ENCODE assay signal across 17 cellular contexts in the genomic region with DNA sequence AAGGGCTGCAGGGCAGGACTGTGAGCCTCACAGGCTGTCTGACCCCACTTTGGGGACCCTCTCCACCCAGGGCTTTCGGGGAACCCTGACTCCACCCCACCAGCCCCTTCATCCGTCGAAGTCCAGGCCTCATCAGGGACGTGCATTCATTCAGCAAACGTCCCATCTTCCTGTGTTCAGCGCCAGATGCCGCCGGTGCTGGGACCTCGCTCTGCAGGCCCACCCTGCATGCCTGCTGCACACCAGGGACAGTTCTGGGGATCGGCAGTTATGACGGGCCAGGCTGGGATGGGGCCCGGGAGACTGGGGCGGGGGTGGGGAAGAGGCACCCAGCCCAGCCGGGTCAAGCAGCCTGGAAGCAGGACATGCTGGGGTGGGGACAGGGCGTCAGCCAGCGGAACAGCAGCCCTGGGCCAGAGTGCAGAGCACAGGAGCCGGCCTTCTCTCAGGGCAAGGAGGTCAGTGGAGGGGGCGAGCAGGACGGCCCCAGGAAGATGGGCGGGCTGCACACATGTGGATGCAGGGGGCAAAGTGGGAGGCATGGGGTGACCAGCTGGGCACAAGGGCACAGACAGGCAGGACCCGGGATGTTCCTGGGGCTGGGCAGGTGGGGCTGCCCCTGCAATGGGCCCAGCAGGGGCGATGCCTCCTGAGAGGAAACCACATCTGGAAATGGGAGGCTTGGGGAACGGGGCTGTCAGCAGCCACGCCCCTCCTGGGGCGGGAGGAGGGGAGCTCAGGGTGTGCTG. TPM values are rescaled to one million over a fixed set of nuclear protein-coding genes. Genes with fewer than 3 reads are reported as not detected.
DNase-seq lines count a peak whose midpoint lies in the region; ATAC-seq lines count a peak whose summit lies in the region.
"Had no signal": no experiment of that assay in that cellular context is flagged by ENCODE, and none has a peak within 500 bp of the region (broad histone marks: within the 10 kb centered on the region; RNA-seq: fewer than 3 reads in every experiment).

No MANE protein-coding gene starts in this region.

- H3K27ac ChIP-seq in right cardiac atrium (ENCODE audit: low read length) = no peak overlapping the region
- H3K27ac ChIP-seq: A549, uterus had no signal

- H3K9me3 ChIP-seq in T-helper 17 cell (ENCODE audit: control insufficient read depth, low read length, poor library complexity, severe bottlenecking) = no peaks in the 10 kb centered on the region
- H3K9me3 ChIP-seq in right cardiac atrium (ENCODE audit: control insufficient read depth, low read length) = no peaks in the 10 kb centered on the region
- H3K9me3 ChIP-seq: A549, stomach, uterus had no signal

- 32% methylated on average over 25 of the region's 25 CpGs for WGBS in right cardiac atrium

- peaks cover 11% of the 10 kb centered on the region for H3K4me1 Mint-ChIP-seq in activated T-cell treated with anti-CD3 and anti-CD28 coated beads, Interleukin-2, amount 50 U/mL, for 24 hours (ENCODE audit: low read depth)
- peaks cover 6% of the 10 kb centered on the region for H3K4me1 Mint-ChIP-seq in activated T-cell treated with anti-CD3 and anti-CD28 coated beads, Interleukin-2, amount 50 U/mL, for 72 hours (ENCODE audit: low read depth)
- peaks cover 6% of the 10 kb centered on the region for H3K4me1 Mint-ChIP-seq in T-helper 17 cell
- H3K4me1 Mint-ChIP-seq in stimulated activated effector memory CD8-positive, alpha-beta T cell treated with anti-CD3 and anti-CD28 coated beads, Interleukin-12 subunit alpha, Interleukin-12 subunit beta, amount 100 ng/mL, for 72 hours = peaks cover 6% of the 10 kb centered on the region

- H3K27ac Mint-ChIP-seq in activated T-cell treated with anti-CD3 and anti-CD28 coated beads, Interleukin-2, amount 50 U/mL, for 24 hours = peak overlapping the region; percentile 57
- H3K27ac Mint-ChIP-seq in activated T-cell treated with anti-CD3 and anti-CD28 coated beads, Interleukin-2, amount 50 U/mL, for 72 hours = no peak overlapping the region
- H3K27ac Mint-ChIP-seq in T-helper 17 cell = no peak overlapping the region
- peak overlapping the region; percentile 32 for H3K27ac Mint-ChIP-seq in stimulated activated effector memory CD8-positive, alpha-beta T cell treated with anti-CD3 and anti-CD28 coated beads, Interleukin-12 subunit alpha, Interleukin-12 subunit beta, amount 100 ng/mL, for 72 hours
- H3K27ac Mint-ChIP-seq: CD4-positive, alpha-beta T cell had no signal

- H3K4me1 ChIP-seq in right cardiac atrium (ENCODE audit: control insufficient read depth, insufficient read depth, low read length) = peaks cover 6% of the 10 kb centered on the region

- peaks cover 35% of the 10 kb centered on the region for H3K36me3 Mint-ChIP-seq in activated T-cell treated with anti-CD3 and anti-CD28 coated beads, Interleukin-2, amount 50 U/mL, for 24 hours (ENCODE audit: low read depth)
- peaks cover 0 to 6% of the 10 kb centered on the region in 2 donors for H3K36me3 Mint-ChIP-seq in activated T-cell treated with anti-CD3 and anti-CD28 coated beads, Interleukin-2, amount 50 U/mL, for 72 hours (ENCODE audit: insufficient read depth in 2 of 2)
- no peaks in the 10 kb centered on the region for H3K36me3 Mint-ChIP-seq in T-helper 17 cell (ENCODE audit: low read depth)
- H3K36me3 Mint-ChIP-seq in stimulated activated effector memory CD8-positive, alpha-beta T cell treated with anti-CD3 and anti-CD28 coated beads, Interleukin-12 subunit alpha, Interleukin-12 subunit beta, amount 100 ng/mL, for 72 hours = peaks cover 30% of the 10 kb centered on the region

- H3K4me3 ChIP-seq in right cardiac atrium (ENCODE audit: low read length) = no peak overlapping the region
- H3K4me3 ChIP-seq: A549, uterus had no signal

- ATAC-seq in activated T-cell treated with anti-CD3 and anti-CD28 coated beads, Interleukin-2, amount 50 U/mL, for 72 hours (replicated peaks in 1 of 2) = no peak
- ATAC-seq in T-helper 17 cell (no peak), right cardiac atrium (peak; percentile 23 to 29)
- no peak for ATAC-seq in stimulated activated effector memory CD8-positive, alpha-beta T cell treated with anti-CD3 and anti-CD28 coated beads, Interleukin-12 subunit alpha, Interleukin-12 subunit beta, amount 100 ng/mL, for 72 hours
- ATAC-seq: activated CD8-positive, alpha-beta T cell treated with anti-CD3 and anti-CD28 coated beads, Interleukin-2, amount 10 ng/mL, durations not matched to agents 7 days and 5 days had no signal

- no peak for DNase-seq in activated T-cell treated with anti-CD3 and anti-CD28 coated beads, Interleukin-2, amount 50 U/mL, for 24 hours
- DNase-seq in activated T-cell treated with anti-CD3 and anti-CD28 coated beads, Interleukin-2, amount 50 U/mL, for 72 hours = no peak
- DNase-seq in T-helper 17 cell = no peak
- peak; percentile 44 to 80 (median 77) for DNase-seq in right cardiac atrium
- no peak for DNase-seq in stimulated activated effector memory CD8-positive, alpha-beta T cell treated with anti-CD3 and anti-CD28 coated beads, Interleukin-12 subunit alpha, Interleukin-12 subunit beta, amount 100 ng/mL, for 72 hours (ENCODE audit: low spot score in 2 of 2)
- DNase-seq in DMS79 treated with DMSO at 0.1 percent for 48 hours (lab: John Stamatoyannopoulos, UW) = no peak
- no peak for DNase-seq in NCI-H226
- no peak for DNase-seq in NCI-H345 treated with DMSO at 0.1 percent for 48 hours (lab: John Stamatoyannopoulos, UW; ENCODE audit: unreplicated experiment)
- DNase-seq: activated CD8-positive, alpha-beta T cell treated with anti-CD3 and anti-CD28 coated beads, Interleukin-2, amount 10 ng/mL, durations not matched to agents 7 days and 5 days; CD4-positive, alpha-beta T cell; GOT3; left cardiac atrium; NCI-H187 treated with DMSO at 0.1 percent for 48 hours; NCI-H524; uterus had no signal

- H3K27me3 Mint-ChIP-seq in activated T-cell treated with anti-CD3 and anti-CD28 coated beads, Interleukin-2, amount 50 U/mL, for 24 hours = no peaks in the 10 kb centered on the region
- no peaks in the 10 kb centered on the region for H3K27me3 Mint-ChIP-seq in activated T-cell treated with anti-CD3 and anti-CD28 coated beads, Interleukin-2, amount 50 U/mL, for 72 hours (ENCODE audit: low read depth)
- no peaks in the 10 kb centered on the region for H3K27me3 Mint-ChIP-seq in T-helper 17 cell
- H3K27me3 Mint-ChIP-seq: CD4-positive, alpha-beta T cell had no signal

- H3K9me3 Mint-ChIP-seq in activated T-cell treated with anti-CD3 and anti-CD28 coated beads, Interleukin-2, amount 50 U/mL, for 24 hours = no peaks in the 10 kb centered on the region
- no peaks in the 10 kb centered on the region for H3K9me3 Mint-ChIP-seq in activated T-cell treated with anti-CD3 and anti-CD28 coated beads, Interleukin-2, amount 50 U/mL, for 72 hours
- H3K9me3 Mint-ChIP-seq in stimulated activated effector memory CD8-positive, alpha-beta T cell treated with anti-CD3 and anti-CD28 coated beads, Interleukin-12 subunit alpha, Interleukin-12 subunit beta, amount 100 ng/mL, for 72 hours = no peaks in the 10 kb centered on the region
- H3K9me3 Mint-ChIP-seq: CD4-positive, alpha-beta T cell had no signal

- intact Hi-C loops in right cardiac atrium (cut with DNase I) = no loop called here

- no peak overlapping the region for H3K4me3 Mint-ChIP-seq in activated T-cell treated with anti-CD3 and anti-CD28 coated beads, Interleukin-2, amount 50 U/mL, for 24 hours
- H3K4me3 Mint-ChIP-seq in activated T-cell treated with anti-CD3 and anti-CD28 coated beads, Interleukin-2, amount 50 U/mL, for 72 hours = no peak overlapping the region
- peak overlapping the region; percentile 60 for H3K4me3 Mint-ChIP-seq in T-helper 17 cell
- H3K4me3 Mint-ChIP-seq in stimulated activated effector memory CD8-positive, alpha-beta T cell treated with anti-CD3 and anti-CD28 coated beads, Interleukin-12 subunit alpha, Interleukin-12 subunit beta, amount 100 ng/mL, for 72 hours = no peak overlapping the region
- H3K4me3 Mint-ChIP-seq: activated CD8-positive, alpha-beta T cell treated with anti-CD3 and anti-CD28 coated beads, Interleukin-2, amount 10 ng/mL, durations not matched to agents 7 days and 5 days; CD4-positive, alpha-beta T cell had no signal

- H3K27me3 ChIP-seq in right cardiac atrium (ENCODE audit: control insufficient read depth, insufficient read depth) = no peaks in the 10 kb centered on the region
- H3K27me3 ChIP-seq: uterus had no signal

RNA-seq across cellular contexts. Expression of a gene that starts 5.1 kb away (rescaled TPM):
- total RNA-seq in activated T-cell treated with anti-CD3 and anti-CD28 coated beads, Interleukin-2, amount 50 U/mL, for 72 hours = 10 to 100 TPM; 13.6 to 17.7 TPM
- total RNA-seq in T-helper 17 cell (1 to 10 TPM; 9.0 to 9.9 TPM), right cardiac atrium (10 to 100 TPM; 49.2 to 76.2 (median 66.4) TPM)
- polyA plus RNA-seq in right cardiac atrium = 124 TPM

RNA-seq across cellular contexts. Expression of a gene that starts 11.2 kb away (rescaled TPM):
- 100 to 1,000 TPM; 219 to 252 TPM for total RNA-seq in activated T-cell treated with anti-CD3 and anti-CD28 coated beads, Interleukin-2, amount 50 U/mL, for 72 hours
- total RNA-seq in T-helper 17 cell = 100 to 1,000 TPM; 148 to 163 TPM
- total RNA-seq in right cardiac atrium = 10 to 100 TPM; 78.7 to 92.1 (median 85.0) TPM
- polyA plus RNA-seq in right cardiac atrium = 65.3 TPM

RNA-seq across cellular contexts. Expression of a gene that starts 12.5 kb away (rescaled TPM):
- 100 to 1,000 TPM in 1 of 2 donors, 10 to 100 TPM in 1; 96.5 to 107 TPM for total RNA-seq in activated T-cell treated with anti-CD3 and anti-CD28 coated beads, Interleukin-2, amount 50 U/mL, for 72 hours
- total RNA-seq in T-helper 17 cell (10 to 100 TPM; 50.9 to 54.7 TPM), right cardiac atrium (100 to 1,000 TPM; 209 to 294 (median 259) TPM)
- 437 TPM for polyA plus RNA-seq in right cardiac atrium

RNA-seq across cellular contexts. Expression of a gene that starts 42.0 kb away (rescaled TPM):
- 1,000 to 10,000 TPM; 1,293 to 1,490 TPM for total RNA-seq in activated T-cell treated with anti-CD3 and anti-CD28 coated beads, Interleukin-2, amount 50 U/mL, for 72 hours
- total RNA-seq in T-helper 17 cell (1,000 to 10,000 TPM; 1,653 to 1,678 TPM), right cardiac atrium (100 to 1,000 TPM; 635 to 772 (median 696) TPM)
- 1,857 TPM for polyA plus RNA-seq in right cardiac atrium

RNA-seq across cellular contexts. Expression of a gene that starts 53.7 kb away (rescaled TPM):
- under 1 TPM; 0.02 to 0.14 TPM for total RNA-seq in activated T-cell treated with anti-CD3 and anti-CD28 coated beads, Interleukin-2, amount 50 U/mL, for 72 hours
- total RNA-seq in T-helper 17 cell (under 1 TPM; 0.07 to 0.44 TPM), right cardiac atrium (under 1 TPM; 0.45 to 0.88 (median 0.68) TPM)
- 0.61 TPM for polyA plus RNA-seq in right cardiac atrium
- total RNA-seq: activated CD8-positive, alpha-beta T cell treated with anti-CD3 and anti-CD28 coated beads, Interleukin-2, amount 10 ng/mL, durations not matched to agents 7 days and 5 days had no signal

Comparison
In these comparisons a context has a peak if more than half of its experiments do, and no peak if none do; other contexts are left out.
1. H3K27ac Mint-ChIP-seq: peak in activated T-cell treated with anti-CD3 and anti-CD28 coated beads, Interleukin-2, amount 50 U/mL, for 24 hours (single experiment) and stimulated activated effector memory CD8-positive, alpha-beta T cell treated with anti-CD3 and anti-CD28 coated beads, Interleukin-12 subunit alpha, Interleukin-12 subunit beta, amount 100 ng/mL, for 72 hours (single experiment); none in activated T-cell treated with anti-CD3 and anti-CD28 coated beads, Interleukin-2, amount 50 U/mL, for 72 hours (single experiment) and T-helper 17 cell (single experiment).
2. DNase-seq: peak in right cardiac atrium (3 of 3); none in activated T-cell treated with anti-CD3 and anti-CD28 coated beads, Interleukin-2, amount 50 U/mL, for 24 hours (single experiment), activated T-cell treated with anti-CD3 and anti-CD28 coated beads, Interleukin-2, amount 50 U/mL, for 72 hours (0 of 2), T-helper 17 cell (0 of 3), stimulated activated effector memory CD8-positive, alpha-beta T cell treated with anti-CD3 and anti-CD28 coated beads, Interleukin-12 subunit alpha, Interleukin-12 subunit beta, amount 100 ng/mL, for 72 hours (0 of 2), DMS79 treated with DMSO at 0.1 percent for 48 hours (single experiment), NCI-H226 (single experiment) and NCI-H345 treated with DMSO at 0.1 percent for 48 hours (single experiment).
3. ATAC-seq: peak in right cardiac atrium (2 of 2); none in activated T-cell treated with anti-CD3 and anti-CD28 coated beads, Interleukin-2, amount 50 U/mL, for 72 hours (0 of 2), T-helper 17 cell (single experiment) and stimulated activated effector memory CD8-positive, alpha-beta T cell treated with anti-CD3 and anti-CD28 coated beads, Interleukin-12 subunit alpha, Interleukin-12 subunit beta, amount 100 ng/mL, for 72 hours (single experiment).